In genomic region chr4:173317003-173317402, GRCh38 we compare ENCODE assay signal across 10 cellular contexts. TPM values are rescaled to one million over a fixed set of nuclear protein-coding genes. Genes with fewer than 3 reads are reported as not detected.
DNase-seq lines count a peak whose midpoint lies in the region; ATAC-seq and TF ChIP-seq lines count a peak whose summit lies in the region.
"Had no signal": no experiment of that assay in that cellular context is flagged by ENCODE, and none has a peak within 500 bp of the region (broad histone marks: within the 10 kb centered on the region; RNA-seq: fewer than 3 reads in every experiment).

No MANE protein-coding gene starts in this region.

- ATAC-seq in HG02759 (IDR thresholded peaks at IDR 0.05; ENCODE audit: unreplicated experiment) (peak; percentile 55), mucosa of descending colon (no peak)

- H4K91ac ChIP-seq in mesenchymal stem cell (ENCODE audit: low read length) = no peak overlapping the region

- H3K4me2 ChIP-seq in mesenchymal stem cell (ENCODE audit: low read length, poor library complexity, severe bottlenecking) = no peak overlapping the region

- no peak overlapping the region for H3K9ac ChIP-seq in mesenchymal stem cell (ENCODE audit: low read length)

- no peak overlapping the region for H3K18ac ChIP-seq in mesenchymal stem cell (ENCODE audit: low read depth in 1 of 2, low read length in 2 of 2)

- H3K4me1 ChIP-seq in mesenchymal stem cell (ENCODE audit: control insufficient read depth, insufficient read depth, low read depth, low read length) (no peaks in the 10 kb centered on the region), mucosa of descending colon (ENCODE audit: low read depth) (no peaks in the 10 kb centered on the region)

- in situ Hi-C loops in SK-MEL-5 (cut with HindIII; ENCODE audit: low pct_unique_long_range_greater_than_20kb, low sequenced_read_pairs) = no loop called here

- H3K36me3 ChIP-seq in mesenchymal stem cell (ENCODE audit: control insufficient read depth in 1 of 2, insufficient read depth in 2 of 2, low read depth in 1 of 2, low read length in 2 of 2) (peaks cover 21 to 32% of the 10 kb centered on the region in 2 experiments), mucosa of descending colon (ENCODE audit: low read depth) (no peaks in the 10 kb centered on the region)
- H3K36me3 ChIP-seq: ovary had no signal

- H3K27ac Mint-ChIP-seq in activated CD4-positive, alpha-beta T cell treated with anti-CD3 and anti-CD28 coated beads, Interleukin-2, amount 10 ng/mL, durations not matched to agents 24 days and 14 days = no peak overlapping the region
- H3K27ac Mint-ChIP-seq: activated naive CD8-positive, alpha-beta T cell had no signal

- peaks cover 9% of the 10 kb centered on the region for H3K4me1 Mint-ChIP-seq in activated CD4-positive, alpha-beta T cell treated with anti-CD3 and anti-CD28 coated beads, Interleukin-2, amount 10 ng/mL, durations not matched to agents 24 days and 14 days

- no peak overlapping the region for H2BK5ac ChIP-seq in mesenchymal stem cell (ENCODE audit: low read depth, low read length, poor library complexity, severe bottlenecking)

- no peak overlapping the region for H2BK12ac ChIP-seq in mesenchymal stem cell (ENCODE audit: low read length in 2 of 2)

- H3K9me3 ChIP-seq in mesenchymal stem cell (ENCODE audit: control insufficient read depth, low read length) (no peaks in the 10 kb centered on the region), mucosa of descending colon (no peaks in the 10 kb centered on the region)
- H3K9me3 ChIP-seq: ovary had no signal

- no peaks in the 10 kb centered on the region for H3K9me3 Mint-ChIP-seq in activated CD4-positive, alpha-beta T cell treated with anti-CD3 and anti-CD28 coated beads, Interleukin-2, amount 10 ng/mL, durations not matched to agents 24 days and 14 days

- DNase-seq in DMS53 (lab: John Stamatoyannopoulos, UW) = peak; percentile 33
- no peak for DNase-seq in DMS53 treated with DMSO at 0.1 percent for 48 hours (lab: John Stamatoyannopoulos, UW; ENCODE audit: unreplicated experiment)
- DNase-seq in SK-MEL-5 (ENCODE audit: low read depth, low spot score) = peak; percentile 57
- DNase-seq in mesenchymal stem cell = peak; percentile 4
- no peak for DNase-seq in NCI-H2196 treated with DMSO at 0.1 percent for 48 hours (lab: John Stamatoyannopoulos, UW; ENCODE audit: unreplicated experiment)
- DNase-seq in mucosa of descending colon = no peak
- no peak for DNase-seq in activated CD4-positive, alpha-beta T cell treated with anti-CD3 and anti-CD28 coated beads, Interleukin-2, amount 10 ng/mL, durations not matched to agents 24 days and 14 days
- DNase-seq: ovary had no signal

- 85% methylated on average over 2 of the region's 3 CpGs for WGBS in mesenchymal stem cell

- H3K79me1 ChIP-seq in mesenchymal stem cell (replicated peaks; ENCODE audit: low read length, poor library complexity, severe bottlenecking) = peaks cover 25% of the 10 kb centered on the region

- H3K27me3 Mint-ChIP-seq in activated CD4-positive, alpha-beta T cell treated with anti-CD3 and anti-CD28 coated beads, Interleukin-2, amount 10 ng/mL, durations not matched to agents 24 days and 14 days = no peaks in the 10 kb centered on the region
- H3K27me3 Mint-ChIP-seq: activated naive CD8-positive, alpha-beta T cell had no signal

- intact Hi-C loops in mucosa of descending colon (cut with DNase I, micrococcal nuclease) = loop anchor here (5.0 to 10.0 kb wide), 3 partner anchors 95 to 178 kb away; no protein-coding TSS in a partner anchor
- intact Hi-C loops in activated CD4-positive, alpha-beta T cell treated with anti-CD3 and anti-CD28 coated beads, Interleukin-2, amount 10 ng/mL, durations not matched to agents 24 days and 14 days (cut with micrococcal nuclease) = no loop called here

- TF ChIP-seq CTCF in mucosa of descending colon (IDR thresholded peaks at IDR 0.05) = no peak

- H3K4ac ChIP-seq in mesenchymal stem cell (ENCODE audit: low read depth in 1 of 2, low read length in 2 of 2) = no peak overlapping the region

- no peak overlapping the region for H3K4me3 ChIP-seq in mesenchymal stem cell (ENCODE audit: insufficient read depth in 1 of 2, low read depth in 1 of 2, low read length in 2 of 2)
- H3K4me3 ChIP-seq in mucosa of descending colon = no peak overlapping the region
- H3K4me3 ChIP-seq: ovary had no signal

- H3K36me3 Mint-ChIP-seq in activated CD4-positive, alpha-beta T cell treated with anti-CD3 and anti-CD28 coated beads, Interleukin-2, amount 10 ng/mL, durations not matched to agents 24 days and 14 days (ENCODE audit: low read depth) = peaks cover 11% of the 10 kb centered on the region

- no peak overlapping the region for H3K27ac ChIP-seq in mesenchymal stem cell (ENCODE audit: low read length, poor library complexity, severe bottlenecking)
- H3K27ac ChIP-seq: ovary had no signal

- no peak overlapping the region for H2AK5ac ChIP-seq in mesenchymal stem cell (ENCODE audit: low read length, severe bottlenecking)

- no peak overlapping the region for H3K23ac ChIP-seq in mesenchymal stem cell (ENCODE audit: low read length in 2 of 2)

- H3K27me3 ChIP-seq in mesenchymal stem cell (ENCODE audit: control insufficient read depth in 1 of 2, insufficient read depth in 1 of 2, low read length in 2 of 2) = no peaks in the 10 kb centered on the region
- H3K27me3 ChIP-seq: ovary had no signal

- no peak overlapping the region for H3K14ac ChIP-seq in mesenchymal stem cell (ENCODE audit: low read length in 2 of 2)

- no peak overlapping the region for H2AFZ ChIP-seq in mesenchymal stem cell (ENCODE audit: low read depth, low read length)

- H3K4me3 Mint-ChIP-seq in activated CD4-positive, alpha-beta T cell treated with anti-CD3 and anti-CD28 coated beads, Interleukin-2, amount 10 ng/mL, durations not matched to agents 24 days and 14 days = no peak overlapping the region
- H3K4me3 Mint-ChIP-seq: activated naive CD8-positive, alpha-beta T cell had no signal

- no peak overlapping the region for H4K8ac ChIP-seq in mesenchymal stem cell (ENCODE audit: low read length)

- H2BK15ac ChIP-seq in mesenchymal stem cell (ENCODE audit: low read depth, poor library complexity, severe bottlenecking) = no peak overlapping the region

- no peak overlapping the region for H2BK120ac ChIP-seq in mesenchymal stem cell (ENCODE audit: low read depth, low read length)

RNA-seq across cellular contexts. Expression of gene HMGB2, which starts 17.2 kb away (rescaled TPM):
- 79.3 and 92.1 TPM in 2 replicates for total RNA-seq in SK-MEL-5 (2014; rRNA removed; shearing (Covaris generic))
- 109 and 118 TPM in 2 replicates for polyA plus RNA-seq in SK-MEL-5 (2015; cell fraction: cytosol; rRNA removed)
- polyA plus RNA-seq in SK-MEL-5 (2015; cell fraction: nucleus; rRNA removed) = 78.4 and 105 TPM in 2 replicates
- 27.3 TPM for polyA plus RNA-seq in mesenchymal stem cell (2013, experiment 1 of 2)
- polyA plus RNA-seq in mesenchymal stem cell (2013, experiment 2 of 2) = 28.6 TPM
- total RNA-seq in mucosa of descending colon = 100 to 1,000 TPM in 1 of 3 donors, 10 to 100 TPM in 2; 42.0 to 113 (median 54.4) TPM
- total RNA-seq in activated CD4-positive, alpha-beta T cell treated with anti-CD3 and anti-CD28 coated beads, Interleukin-2, amount 10 ng/mL, durations not matched to agents 24 days and 14 days = 311 and 315 TPM in 2 replicates

RNA-seq across cellular contexts. Expression of gene SAP30, which starts 53.8 kb away (rescaled TPM):
- total RNA-seq in SK-MEL-5 (2014; rRNA removed; shearing (Covaris generic)) = 27.8 and 29.3 TPM in 2 replicates
- 19.4 and 22.7 TPM in 2 replicates for polyA plus RNA-seq in SK-MEL-5 (2015; cell fraction: cytosol; rRNA removed)
- 3.5 and 6.2 TPM in 2 replicates for polyA plus RNA-seq in SK-MEL-5 (2015; cell fraction: nucleus; rRNA removed)
- polyA plus RNA-seq in mesenchymal stem cell (2013, experiment 1 of 2) = 8.2 TPM
- polyA plus RNA-seq in mesenchymal stem cell (2013, experiment 2 of 2) = 9.6 TPM
- total RNA-seq in mucosa of descending colon = 10 to 100 TPM in 2 of 3 donors, 1 to 10 TPM in 1; 3.8 to 22.6 (median 12.4) TPM
- 33.1 and 33.8 TPM in 2 replicates for total RNA-seq in activated CD4-positive, alpha-beta T cell treated with anti-CD3 and anti-CD28 coated beads, Interleukin-2, amount 10 ng/mL, durations not matched to agents 24 days and 14 days

Comparison
In these comparisons a context has a peak if more than half of its experiments do, and no peak if none do; other contexts are left out.
1. DNase-seq: peak in DMS53 (single experiment), SK-MEL-5 (single experiment) and mesenchymal stem cell (single experiment); none in DMS53 treated with DMSO at 0.1 percent for 48 hours (single experiment), NCI-H2196 treated with DMSO at 0.1 percent for 48 hours (single experiment), mucosa of descending colon (0 of 3) and activated CD4-positive, alpha-beta T cell treated with anti-CD3 and anti-CD28 coated beads, Interleukin-2, amount 10 ng/mL, durations not matched to agents 24 days and 14 days (single experiment).